1 cellular context compared by ENCODE assay signal in the genomic region with DNA sequence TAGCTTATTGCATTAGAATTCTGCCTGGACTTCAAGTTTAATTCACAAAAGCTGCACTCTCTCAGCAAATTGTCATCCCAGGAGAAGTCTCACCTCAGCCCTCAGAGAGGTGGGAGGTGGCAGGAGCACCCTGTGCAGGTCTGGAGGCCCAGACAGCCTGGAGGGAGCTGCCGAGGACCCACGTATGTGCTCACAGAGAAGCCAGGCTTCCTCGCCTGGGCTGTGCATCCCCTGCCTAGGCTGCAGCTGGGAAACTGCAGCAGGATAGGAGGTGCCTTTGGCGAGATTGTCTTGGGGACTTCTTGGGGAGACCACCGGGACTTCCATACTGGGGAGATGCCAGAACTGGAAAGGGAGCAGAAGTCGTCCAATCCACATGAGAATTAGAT.
TF ChIP-seq lines count a peak whose summit lies in the region.

No MANE protein-coding gene starts in this region.

TF ChIP-seq in H1, 55 proteins besides CTCF, POLR2A, EP300 and RAD21:
- TF ChIP-seq SAP30 (IDR thresholded peaks at IDR 0.05; ENCODE audit: insufficient read depth, insufficient replicate concordance, low read length) (no peak), BCL11A (IDR thresholded peaks at IDR 0.05; ENCODE audit: low read depth in 2 of 2, low read length in 2 of 2) (no peak), USF2 (IDR thresholded peaks at IDR 0.05; ENCODE audit: low read length) (no peak), PHF8 (conservative IDR thresholded peaks at IDR 0.05; ENCODE audit: low read depth, low read length) (no peak), CBX8 (IDR thresholded peaks at IDR 0.05; ENCODE audit: borderline replicate concordance, low read depth, low read length) (no peak), TCF12 (IDR thresholded peaks at IDR 0.05; ENCODE audit: low read depth, low read length) (no peak), SIN3A (conservative IDR thresholded peaks at IDR 0.05 in 1 of 2, IDR thresholded peaks at IDR 0.05 in 1 of 2; ENCODE audit: low read depth in 1 of 2, low read length in 2 of 2) (no peak)
